1 cellular context compared by ENCODE assay signal in the genomic region with DNA sequence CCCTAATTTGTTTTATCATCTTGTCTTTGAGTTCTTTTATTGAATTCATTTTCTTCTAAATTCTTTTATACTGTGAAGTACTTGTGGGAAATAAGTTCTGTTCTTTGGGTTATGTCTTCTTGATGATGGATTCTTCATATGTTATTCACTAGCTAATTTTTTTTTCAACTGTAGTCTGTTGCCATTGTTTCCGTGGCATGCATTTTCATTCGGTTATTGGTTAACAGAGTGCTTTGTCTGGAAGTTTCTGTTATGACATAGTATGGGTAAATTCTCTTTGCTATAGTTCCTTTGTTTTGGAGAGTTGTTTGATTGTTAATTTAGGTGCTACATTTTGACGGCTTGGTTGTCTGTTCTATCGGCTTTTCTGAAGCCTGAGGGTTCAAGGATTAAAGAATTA.
TF ChIP-seq lines count a peak whose summit lies in the region.

No MANE protein-coding gene starts in this region.

TF ChIP-seq in WTC11, 78 proteins besides CTCF, POLR2A, EP300 and RAD21 (continued from another document):
- TF ChIP-seq, protein P1, sequence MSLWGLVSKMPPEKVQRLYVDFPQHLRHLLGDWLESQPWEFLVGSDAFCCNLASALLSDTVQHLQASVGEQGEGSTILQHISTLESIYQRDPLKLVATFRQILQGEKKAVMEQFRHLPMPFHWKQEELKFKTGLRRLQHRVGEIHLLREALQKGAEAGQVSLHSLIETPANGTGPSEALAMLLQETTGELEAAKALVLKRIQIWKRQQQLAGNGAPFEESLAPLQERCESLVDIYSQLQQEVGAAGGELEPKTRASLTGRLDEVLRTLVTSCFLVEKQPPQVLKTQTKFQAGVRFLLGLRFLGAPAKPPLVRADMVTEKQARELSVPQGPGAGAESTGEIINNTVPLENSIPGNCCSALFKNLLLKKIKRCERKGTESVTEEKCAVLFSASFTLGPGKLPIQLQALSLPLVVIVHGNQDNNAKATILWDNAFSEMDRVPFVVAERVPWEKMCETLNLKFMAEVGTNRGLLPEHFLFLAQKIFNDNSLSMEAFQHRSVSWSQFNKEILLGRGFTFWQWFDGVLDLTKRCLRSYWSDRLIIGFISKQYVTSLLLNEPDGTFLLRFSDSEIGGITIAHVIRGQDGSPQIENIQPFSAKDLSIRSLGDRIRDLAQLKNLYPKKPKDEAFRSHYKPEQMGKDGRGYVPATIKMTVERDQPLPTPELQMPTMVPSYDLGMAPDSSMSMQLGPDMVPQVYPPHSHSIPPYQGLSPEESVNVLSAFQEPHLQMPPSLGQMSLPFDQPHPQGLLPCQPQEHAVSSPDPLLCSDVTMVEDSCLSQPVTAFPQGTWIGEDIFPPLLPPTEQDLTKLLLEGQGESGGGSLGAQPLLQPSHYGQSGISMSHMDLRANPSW (CRISPR knock-in tag; conservative IDR thresholded peaks at IDR 0.05; ENCODE audit: low read depth) = no peak
- TF ChIP-seq TP53 (CRISPR knock-in tag; IDR thresholded peaks at IDR 0.05) = no peak
- TF ChIP-seq, protein P2, sequence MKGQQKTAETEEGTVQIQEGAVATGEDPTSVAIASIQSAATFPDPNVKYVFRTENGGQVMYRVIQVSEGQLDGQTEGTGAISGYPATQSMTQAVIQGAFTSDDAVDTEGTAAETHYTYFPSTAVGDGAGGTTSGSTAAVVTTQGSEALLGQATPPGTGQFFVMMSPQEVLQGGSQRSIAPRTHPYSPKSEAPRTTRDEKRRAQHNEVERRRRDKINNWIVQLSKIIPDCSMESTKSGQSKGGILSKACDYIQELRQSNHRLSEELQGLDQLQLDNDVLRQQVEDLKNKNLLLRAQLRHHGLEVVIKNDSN (CRISPR knock-in tag; IDR thresholded peaks at IDR 0.05) = no peak
